23 cellular contexts compared by ENCODE assay signal in genomic region chr2:221705478-221705877, GRCh38.
"Had no signal": no experiment of that assay in that cellular context is flagged by ENCODE, and none has a peak within 500 bp of the region (broad histone marks: within the 10 kb centered on the region; RNA-seq: fewer than 3 reads in every experiment).

No MANE protein-coding gene starts in this region.

- H3K4me3 ChIP-seq: adrenal gland had no signal

- DNase-seq: activated CD4-positive, alpha-beta T cell treated with anti-CD3 and anti-CD28 coated beads for 48 hours; activated CD4-positive, alpha-beta T cell treated with anti-CD3 and anti-CD28 coated beads, Interleukin-2, amount 50 U/mL, for 4 hours; activated CD4-positive, CD25-positive, alpha-beta regulatory T cell treated with anti-CD3 and anti-CD28 coated beads, Interleukin-2, amount 50 U/mL, for 72 hours; activated CD8-positive, alpha-beta memory T cell treated with anti-CD3 and anti-CD28 coated beads, Interleukin-2, amount 50 U/mL, for 48 hours; activated CD8-positive, alpha-beta T cell treated with anti-CD3 and anti-CD28 coated beads, Interleukin-2, amount 10 ng/mL, durations not matched to agents 7 days and 5 days; activated naive CD4-positive, alpha-beta T cell treated with anti-CD3 and anti-CD28 coated beads, Interleukin-2, amount 50 U/mL, for 16 hours; activated naive CD8-positive, alpha-beta T cell treated with anti-CD3 and anti-CD28 coated beads, Interleukin-2, amount 10 ng/mL, durations not matched to agents 7 days and 5 days; activated T-cell treated with anti-CD3 and anti-CD28 coated beads, Interleukin-2, amount 50 U/mL, for 1 hour; adrenal gland; anterior cingulate cortex; KG1; MV-4-11; NCI-H1105; NCI-H1436; NCI-H1694 treated with DMSO at 0.1 percent for 48 hours; NCI-H2081 treated with DMSO at 0.1 percent for 48 hours; NCI-H2171 treated with DMSO at 0.1 percent for 48 hours; NCI-H226; PC-3; SHP77 treated with DMSO at 0.1 percent for 48 hours; T-helper 17 cell; T-helper 9 cell had no signal

- H3K9me3 ChIP-seq: adrenal gland had no signal

- H3K36me3 ChIP-seq: adrenal gland had no signal

- ATAC-seq: activated CD8-positive, alpha-beta T cell treated with anti-CD3 and anti-CD28 coated beads, Interleukin-2, amount 10 ng/mL, durations not matched to agents 7 days and 5 days; PC-3; T-helper 17 cell; WTC11 had no signal

- H3K27ac ChIP-seq: adrenal gland had no signal

- H3K27me3 ChIP-seq: adrenal gland had no signal

- H3K4me1 ChIP-seq: adrenal gland had no signal
